ENCODE assay signal across 17 cellular contexts in genomic region chr6:38612386-38612965, GRCh38. TPM values are rescaled to one million over a fixed set of nuclear protein-coding genes. Genes with fewer than 3 reads are reported as not detected.
DNase-seq lines count a peak whose midpoint lies in the region; ATAC-seq and TF ChIP-seq lines count a peak whose summit lies in the region.
"Had no signal": no experiment of that assay in that cellular context is flagged by ENCODE, and none has a peak within 500 bp of the region (broad histone marks: within the 10 kb centered on the region; RNA-seq: fewer than 3 reads in every experiment).

No MANE protein-coding gene starts in this region.

- no peaks in the 10 kb centered on the region for H3K27me3 ChIP-seq in testis
- H3K27me3 ChIP-seq in gastroesophageal sphincter = no peaks in the 10 kb centered on the region

- H3K27ac ChIP-seq in testis (peak overlapping the region; percentile 48 to 54), gastroesophageal sphincter (no peak overlapping the region)

- TF ChIP-seq CTCF in fibroblast of villous mesenchyme (IDR thresholded peaks at IDR 0.05; ENCODE audit: insufficient read depth, low read depth, low read length) = no peak
- TF ChIP-seq CTCF in testis (IDR thresholded peaks at IDR 0.05) = no peak
- no peak for TF ChIP-seq CTCF in osteocyte (IDR thresholded peaks at IDR 0.05)
- TF ChIP-seq CTCF in gastroesophageal sphincter (IDR thresholded peaks at IDR 0.05) = no peak

- no peak overlapping the region for H3K27ac Mint-ChIP-seq in osteocyte (ENCODE audit: unreplicated experiment)
- H3K27ac Mint-ChIP-seq: CD8-positive, alpha-beta memory T cell; IgD-negative memory B cell had no signal

- WGBS in testis, 2 donors = 55 to 69% methylated on average over 1 of the region's 1 CpG
- WGBS in gastroesophageal sphincter (ENCODE audit: low coverage in 1 of 2), 2 donors = 90% methylated on average over 1 of the region's 1 CpG; no CpG with 5 or more reads in 1 of the 2 donors

- H3K9me3 ChIP-seq in testis (no peaks in the 10 kb centered on the region), gastroesophageal sphincter (no peaks in the 10 kb centered on the region)

- no peak overlapping the region for H3K4me3 Mint-ChIP-seq in osteocyte (ENCODE audit: unreplicated experiment)
- H3K4me3 Mint-ChIP-seq: CD8-positive, alpha-beta memory T cell; IgD-negative memory B cell had no signal

- H3K9me3 Mint-ChIP-seq in osteocyte (ENCODE audit: unreplicated experiment) = no peaks in the 10 kb centered on the region
- H3K9me3 Mint-ChIP-seq: CD8-positive, alpha-beta memory T cell; IgD-negative memory B cell had no signal

- intact Hi-C loops in testis (cut with DNase I; ENCODE audit: low total_unique reads) = no loop called here

- TF ChIP-seq POLR2A in testis (IDR thresholded peaks at IDR 0.05) (no peak), gastroesophageal sphincter (IDR thresholded peaks at IDR 0.05) (no peak)

- H3K36me3 Mint-ChIP-seq in osteocyte (ENCODE audit: unreplicated experiment) = no peaks in the 10 kb centered on the region
- H3K36me3 Mint-ChIP-seq: CD8-positive, alpha-beta memory T cell had no signal

- no peak for ATAC-seq in gastroesophageal sphincter

- no peaks in the 10 kb centered on the region for H3K4me1 Mint-ChIP-seq in osteocyte (ENCODE audit: unreplicated experiment)

- H3K36me3 ChIP-seq in testis (ENCODE audit: low read depth, missing control alignments) (no peaks in the 10 kb centered on the region), gastroesophageal sphincter (no peaks in the 10 kb centered on the region)

- H3K4me1 ChIP-seq in testis (peaks cover 4% of the 10 kb centered on the region), gastroesophageal sphincter (peaks cover 0 to 30% (median 0%) of the 10 kb centered on the region in 3 donors)

- DNase-seq in ELR (ENCODE audit: low read depth) (peak; percentile 27), amniotic epithelial cell (ENCODE audit: low read depth) (peak; percentile 93), fibroblast of villous mesenchyme (ENCODE audit: low read depth) (peak; percentile 84), testis (no peak), osteocyte (ENCODE audit: extremely low spot score, unreplicated experiment) (no peak), hippocampal formation (lab: John Stamatoyannopoulos, UW) (no peak)
- DNase-seq in activated CD4-positive, alpha-beta T cell treated with anti-CD3 and anti-CD28 coated beads, Interleukin-2, amount 50 U/mL, for 48 hours = no peak
- DNase-seq: activated CD4-positive, alpha-beta T cell treated with anti-CD3 and anti-CD28 coated beads, Interleukin-2, amount 50 U/mL, for 4 hours; amniotic stem cell; CD8-positive, alpha-beta memory T cell; GDM1; glutamatergic neuron; NCI-H1417 treated with DMSO at 0.1 percent for 48 hours; Right ventricle myocardium superior; stimulated activated CD4-positive, alpha-beta T cell treated with anti-CD3 and anti-CD28 coated beads, Interleukin-15, amount 100 ng/mL, for 24 hours had no signal

- TF ChIP-seq EP300 in gastroesophageal sphincter (IDR thresholded peaks at IDR 0.05) = no peak

- H3K27me3 Mint-ChIP-seq in osteocyte (ENCODE audit: unreplicated experiment) = no peaks in the 10 kb centered on the region
- H3K27me3 Mint-ChIP-seq: CD8-positive, alpha-beta memory T cell; IgD-negative memory B cell had no signal

- no peak overlapping the region for H3K4me3 ChIP-seq in fibroblast of villous mesenchyme (ENCODE audit: low read depth, low read length)
- no peak overlapping the region for H3K4me3 ChIP-seq in testis
- H3K4me3 ChIP-seq in gastroesophageal sphincter = no peak overlapping the region

RNA-seq across cellular contexts. Expression of gene BTBD9, which starts 27.3 kb away (rescaled TPM):
- total RNA-seq in fibroblast of villous mesenchyme = 8.7 and 12.1 TPM in 2 replicates
- 10 to 100 TPM; 29.5 to 32.8 TPM for total RNA-seq in testis
- 11.4 TPM for polyA plus RNA-seq in testis (ENCODE audit: insufficient read depth, low read depth, low replicate concordance)
- total RNA-seq in osteocyte = 18.1 and 19.6 TPM in 2 replicates
- 10 to 100 TPM; 11.3 to 18.9 (median 13.8) TPM for total RNA-seq in gastroesophageal sphincter

Comparison
In these comparisons a context has a peak if more than half of its experiments do, and no peak if none do; other contexts are left out.
1. DNase-seq: peak in ELR (single experiment), amniotic epithelial cell (single experiment) and fibroblast of villous mesenchyme (single experiment); none in testis (single experiment), osteocyte (single experiment), activated CD4-positive, alpha-beta T cell treated with anti-CD3 and anti-CD28 coated beads, Interleukin-2, amount 50 U/mL, for 48 hours (0 of 2) and hippocampal formation (0 of 2).
2. H3K27ac ChIP-seq: peak in testis (2 of 2); none in gastroesophageal sphincter (0 of 4).